In genomic region chr11:67268684-67269268, GRCh38 we compare ENCODE assay signal across 9 cellular contexts. TPM values are rescaled to one million over a fixed set of nuclear protein-coding genes. Genes with fewer than 3 reads are reported as not detected.
A peak's percentile ranks its signal among the peaks of the same experiment; 100 is the strongest.
DNase-seq lines count a peak whose midpoint lies in the region; ATAC-seq and TF ChIP-seq lines count a peak whose summit lies in the region.
"Had no signal": no experiment of that assay in that cellular context is flagged by ENCODE, and none has a peak within 500 bp of the region (broad histone marks: within the 10 kb centered on the region; RNA-seq: fewer than 3 reads in every experiment).

No MANE protein-coding gene starts in this region.

- peaks cover 6% of the 10 kb centered on the region for H3K36me3 ChIP-seq in left ventricle myocardium inferior
- H3K36me3 ChIP-seq in sigmoid colon: peaks cover 0 to 5% (median 0%) of the 10 kb centered on the region in 4 donors

- intact Hi-C loops in left ventricle myocardium inferior (cut with micrococcal nuclease): no loop called here
- intact Hi-C loops in sigmoid colon (cut with DNase I): loop anchor here (5.0 kb wide), 2 partner anchors 114 to 239 kb away; partner anchors contain the start of genes CDK2AP2 and PITPNM1

- ATAC-seq in WTC11: no peak
- no peak for ATAC-seq in GM21515 (IDR thresholded peaks at IDR 0.05; ENCODE audit: unreplicated experiment)
- no peak for ATAC-seq in HG03520 (IDR thresholded peaks at IDR 0.05; ENCODE audit: unreplicated experiment)

- H3K9me3 Mint-ChIP-seq in WTC11: no peaks in the 10 kb centered on the region

- H3K4me1 Mint-ChIP-seq in WTC11: peaks cover 47% of the 10 kb centered on the region

- H3K27ac ChIP-seq in left ventricle myocardium inferior (replicated peaks): peak overlapping the region; percentile 94
- peak overlapping the region; percentile 82 to 86 (median 84) for H3K27ac ChIP-seq in sigmoid colon

- POLR2A ChIA-PET in WTC11 (lab: Charles Lee): no interaction called here

- H3K4me1 ChIP-seq in left ventricle myocardium inferior (peaks cover 77% of the 10 kb centered on the region), sigmoid colon (peaks cover 0 to 75% (median 74%) of the 10 kb centered on the region in 4 donors)

- no peak for TF ChIP-seq CTCF in GM12864 (IDR thresholded peaks at IDR 0.05; ENCODE audit: low read depth, low read length, missing control alignments)
- no peak for TF ChIP-seq CTCF in WTC11 (IDR thresholded peaks at IDR 0.05)
- TF ChIP-seq CTCF in left ventricle myocardium inferior (IDR thresholded peaks at IDR 0.05; ENCODE audit: borderline replicate concordance): no peak
- no peak for TF ChIP-seq CTCF in sigmoid colon (IDR thresholded peaks at IDR 0.05)

- no peak for TF ChIP-seq EP300 in sigmoid colon (IDR thresholded peaks at IDR 0.05)

- CTCF ChIA-PET in WTC11 (lab: Charles Lee): interaction anchor here (1.8 to 3.0 kb wide), 2 partner anchors 20 to 49 kb away, joined by 14 to 18 read pairs; partner anchors contain the start of gene ANKRD13D

- no peaks in the 10 kb centered on the region for H3K9me3 ChIP-seq in left ventricle myocardium inferior (replicated peaks)
- no peaks in the 10 kb centered on the region for H3K9me3 ChIP-seq in sigmoid colon

- H3K4me3 Mint-ChIP-seq in WTC11: peak overlapping the region; percentile 93

- H3K27me3 ChIP-seq in left ventricle myocardium inferior (ENCODE audit: low read depth): no peaks in the 10 kb centered on the region
- H3K27me3 ChIP-seq in sigmoid colon: no peaks in the 10 kb centered on the region

- no peak overlapping the region; the same call in 1 of the 2 replicates for H3K27ac Mint-ChIP-seq in WTC11

- H3K4me3 ChIP-seq in GM12864 (ENCODE audit: low read depth, low read length) (peak overlapping the region; percentile 89), left ventricle myocardium inferior (peak overlapping the region; percentile 98), sigmoid colon (peak overlapping the region in 2 of 4 donors; percentile 28 to 92)

- WGBS in sigmoid colon, 2 donors: 69 to 81% methylated on average over 16 of the region's 16 CpGs

- H3K27me3 Mint-ChIP-seq in WTC11 (ENCODE audit: low read depth): peaks cover 18% of the 10 kb centered on the region

- no peak for DNase-seq in GM12864 (ENCODE audit: low read depth)
- no peak for DNase-seq in WTC11 (ENCODE audit: low spot score)
- no peak for DNase-seq in left ventricle myocardium inferior
- peak; percentile 62 for DNase-seq in sigmoid colon
- DNase-seq in AML-193 (lab: John Stamatoyannopoulos, UW): no peak
- no peak for DNase-seq in HCEC 1CT
- DNase-seq: T1000 had no signal

- no peaks in the 10 kb centered on the region for H3K36me3 Mint-ChIP-seq in WTC11

- TF ChIP-seq POLR2A in sigmoid colon (IDR thresholded peaks at IDR 0.05): no peak

TF ChIP-seq in WTC11, 78 proteins besides CTCF, POLR2A, EP300 and RAD21:
- TF ChIP-seq IRF1 (CRISPR knock-in tag; IDR thresholded peaks at IDR 0.05) (no peak), TEAD4 (CRISPR knock-in tag; IDR thresholded peaks at IDR 0.05) (no peak)

RNA-seq across cellular contexts. Expression of gene GRK2, which starts 2.5 kb away (rescaled TPM):
- 59.4 to 68.1 TPM (median 61.4 TPM) in 3 replicates for total RNA-seq in WTC11 (2021)
- 53.8 TPM for total RNA-seq in left ventricle myocardium inferior
- total RNA-seq in sigmoid colon: 10 to 100 TPM; 32.1 to 48.2 (median 38.9) TPM
- 100 to 1,000 TPM in 1 of 3 donors, 10 to 100 TPM in 2; 88.3 to 152 (median 92.0) TPM for polyA plus RNA-seq in sigmoid colon

RNA-seq across cellular contexts. Expression of gene ANKRD13D, which starts 20.3 kb away (rescaled TPM):
- total RNA-seq in WTC11 (2021) (36.8 to 55.5 TPM (median 42.4 TPM) in 3 replicates), left ventricle myocardium inferior (11.8 TPM), sigmoid colon (10 to 100 TPM; 23.9 to 45.7 (median 24.2) TPM)
- 10 to 100 TPM in 2 of 3 donors, 1 to 10 TPM in 1; 9.0 to 42.2 (median 16.8) TPM for polyA plus RNA-seq in sigmoid colon

RNA-seq across cellular contexts. Expression of gene SSH3, which starts 34.6 kb away (rescaled TPM):
- total RNA-seq in WTC11 (2021) (34.8 to 43.4 TPM (median 42.3 TPM) in 3 replicates), left ventricle myocardium inferior (14.9 TPM), sigmoid colon (10 to 100 TPM; 20.0 to 37.7 (median 26.6) TPM)
- polyA plus RNA-seq in sigmoid colon: 10 to 100 TPM; 15.6 to 39.0 (median 21.3) TPM
